13 cellular contexts compared by ENCODE assay signal in the genomic region with DNA sequence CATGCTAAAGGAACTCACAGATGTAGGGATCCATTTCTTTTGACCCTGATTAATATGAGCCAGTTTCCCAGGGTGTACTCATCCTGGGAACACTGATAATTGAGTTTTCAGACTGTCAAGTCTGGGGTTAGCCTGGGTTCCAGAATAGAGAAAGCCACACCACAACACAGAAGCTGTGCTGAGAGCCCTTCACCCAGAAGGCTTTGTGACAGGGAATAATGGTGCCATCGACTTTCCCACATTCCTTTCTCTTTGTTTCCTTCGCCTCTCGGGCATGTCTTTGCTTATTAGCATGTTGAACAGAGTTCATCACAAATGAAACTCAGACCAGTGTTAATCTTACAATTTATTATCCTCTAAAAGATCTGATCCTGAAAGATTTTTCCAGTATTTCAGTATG.
DNase-seq lines count a peak whose midpoint lies in the region; ATAC-seq, FAIRE-seq and TF ChIP-seq lines count a peak whose summit lies in the region.
"Had no signal": no experiment of that assay in that cellular context is flagged by ENCODE, and none has a peak within 500 bp of the region (broad histone marks: within the 10 kb centered on the region; RNA-seq: fewer than 3 reads in every experiment).

No MANE protein-coding gene starts in this region.

- peaks cover 11% of the 10 kb centered on the region for H3K4me1 ChIP-seq in Caco-2
- H3K4me1 ChIP-seq in adrenal gland (replicated peaks in 1 of 2): peaks cover 60 to 98% of the 10 kb centered on the region in 2 donors
- H3K4me1 ChIP-seq in gastroesophageal sphincter: peaks cover 54 to 100% (median 95%) of the 10 kb centered on the region in 3 donors
- H3K4me1 ChIP-seq in sigmoid colon: peaks cover 0 to 100% (median 99%) of the 10 kb centered on the region in 4 donors

- H3K36me3 Mint-ChIP-seq in Caco-2 (ENCODE audit: insufficient read depth, unreplicated experiment): peaks cover 15% of the 10 kb centered on the region

- 64 to 69% (median 67%) methylated on average over 3 of the region's 3 CpGs for WGBS in adrenal gland, 4 donors
- WGBS in gastroesophageal sphincter (ENCODE audit: low coverage in 1 of 2), 2 donors: 6 to 43% methylated on average over 3 of the region's 3 CpGs
- 76 to 86% methylated on average over 3 of the region's 3 CpGs for WGBS in sigmoid colon, 2 donors

- no peak overlapping the region for H3K4me3 ChIP-seq in Caco-2 (ENCODE audit: low read depth, low read length)
- no peak overlapping the region for H3K4me3 ChIP-seq in adrenal gland
- H3K4me3 ChIP-seq in gastroesophageal sphincter: no peak overlapping the region
- H3K4me3 ChIP-seq in sigmoid colon: no peak overlapping the region

- H3K27ac Mint-ChIP-seq in Caco-2 (ENCODE audit: unreplicated experiment): peak overlapping the region; percentile 40

- H3K27ac ChIP-seq in adrenal gland: peak overlapping the region in 4 of 5 donors; percentile 85 to 96 (median 90)
- H3K27ac ChIP-seq in gastroesophageal sphincter: peak overlapping the region; percentile 85 to 98 (median 94)
- peak overlapping the region; percentile 84 to 92 (median 88) for H3K27ac ChIP-seq in sigmoid colon

- no peaks in the 10 kb centered on the region for H3K27me3 Mint-ChIP-seq in Caco-2 (ENCODE audit: insufficient read depth, unreplicated experiment)
- H3K27me3 Mint-ChIP-seq: naive thymus-derived CD4-positive, alpha-beta T cell had no signal

- intact Hi-C loops in Caco-2 (cut with micrococcal nuclease; ENCODE audit: unreplicated experiment): loop anchor here (5.0 kb wide), 1 partner anchor 59 kb away; no protein-coding TSS in a partner anchor
- intact Hi-C loops in adrenal gland (cut with DNase I): no loop called here
- intact Hi-C loops in sigmoid colon (cut with DNase I): loop anchor here (2.0 kb wide), 1 partner anchor 29 kb away; no protein-coding TSS in a partner anchor

- no peak overlapping the region for H3K4me3 Mint-ChIP-seq in Caco-2 (ENCODE audit: unreplicated experiment)

- TF ChIP-seq EP300 in gastroesophageal sphincter (IDR thresholded peaks at IDR 0.05): no peak
- no peak for TF ChIP-seq EP300 in sigmoid colon (IDR thresholded peaks at IDR 0.05)

- FAIRE-seq in D721Med (lab: Jason Lieb, UNC): no peak

- no peaks in the 10 kb centered on the region; the same call in 1 of the 2 replicates for H3K36me3 ChIP-seq in Caco-2 (ENCODE audit: control insufficient read depth, insufficient read depth, low read length)
- H3K36me3 ChIP-seq in adrenal gland (replicated peaks in 1 of 2): peaks cover 0 to 6% of the 10 kb centered on the region in 2 donors
- H3K36me3 ChIP-seq in gastroesophageal sphincter: no peaks in the 10 kb centered on the region
- H3K36me3 ChIP-seq in sigmoid colon: peaks cover 0 to 4% (median 0%) of the 10 kb centered on the region in 4 donors

- no peak for TF ChIP-seq POLR2A in adrenal gland (IDR thresholded peaks at IDR 0.05)
- no peak for TF ChIP-seq POLR2A in gastroesophageal sphincter (IDR thresholded peaks at IDR 0.05)
- TF ChIP-seq POLR2A in sigmoid colon (IDR thresholded peaks at IDR 0.05): no peak
- TF ChIP-seq POLR2A in erythroblast (IDR thresholded peaks at IDR 0.05; ENCODE audit: low read length): no peak

- no TSS peak for BruUV-seq in Caco-2 (replicated peaks; lab: Mats Ljungman, UMichigan)

- CTCF ChIA-PET in Caco-2 (lab: Charles Lee): interaction anchor here (0.6 kb wide), 1 partner anchor 30 kb away, joined by 4 read pairs; no protein-coding TSS in a partner anchor

- H3K27me3 ChIP-seq in Caco-2 (replicated peaks; ENCODE audit: control insufficient read depth, insufficient read depth, low read length) (no peaks in the 10 kb centered on the region), adrenal gland (no peaks in the 10 kb centered on the region), gastroesophageal sphincter (no peaks in the 10 kb centered on the region), sigmoid colon (no peaks in the 10 kb centered on the region)

- ATAC-seq in gastroesophageal sphincter (no peak), omental fat pad (ENCODE audit: low FRiP score) (no peak)
- ATAC-seq: naive thymus-derived CD4-positive, alpha-beta T cell had no signal

- POLR2A ChIA-PET in Caco-2 (lab: Charles Lee): no interaction called here

- H3K9me3 Mint-ChIP-seq in Caco-2 (ENCODE audit: unreplicated experiment): no peaks in the 10 kb centered on the region
- H3K9me3 Mint-ChIP-seq: naive thymus-derived CD4-positive, alpha-beta T cell had no signal

- H3K9me3 ChIP-seq in Caco-2: no peaks in the 10 kb centered on the region
- no peaks in the 10 kb centered on the region for H3K9me3 ChIP-seq in adrenal gland (replicated peaks in 1 of 3)
- no peaks in the 10 kb centered on the region for H3K9me3 ChIP-seq in gastroesophageal sphincter
- H3K9me3 ChIP-seq in sigmoid colon: no peaks in the 10 kb centered on the region

- H3K4me1 Mint-ChIP-seq in Caco-2 (ENCODE audit: low read depth, unreplicated experiment): peaks cover 12% of the 10 kb centered on the region

- TF ChIP-seq CTCF in Caco-2 (IDR thresholded peaks at IDR 0.05; ENCODE audit: insufficient read depth in 1 of 2, low read depth in 1 of 2, low read length in 1 of 2, severe bottlenecking in 1 of 2, unreplicated experiment in 1 of 2) (no peak), adrenal gland (IDR thresholded peaks at IDR 0.05) (no peak), gastroesophageal sphincter (IDR thresholded peaks at IDR 0.05) (no peak), sigmoid colon (IDR thresholded peaks at IDR 0.05) (no peak), D721Med (IDR thresholded peaks at IDR 0.05; ENCODE audit: insufficient read depth, missing control alignments) (no peak), omental fat pad (IDR thresholded peaks at IDR 0.05) (no peak)

- DNase-seq in Caco-2: no peak
- no peak for DNase-seq in adrenal gland
- DNase-seq in sigmoid colon: no peak
- no peak for DNase-seq in D721Med (ENCODE audit: insufficient read length, low spot score)
- no peak for DNase-seq in omental fat pad (ENCODE audit: low spot score)
- no peak for DNase-seq in erythroblast (lab: John Stamatoyannopoulos, UW)
- DNase-seq in NCI-H2227 (lab: John Stamatoyannopoulos, UW; ENCODE audit: unreplicated experiment): no peak
- DNase-seq: DMS79 treated with DMSO at 0.1 percent for 48 hours; KBM-7; naive thymus-derived CD4-positive, alpha-beta T cell; NCI-H187; stimulated activated CD4-positive, alpha-beta T cell treated with anti-CD3 and anti-CD28 coated beads, Interleukin-12 subunit alpha, Interleukin-12 subunit beta, amount 100 ng/mL, for 4 hours had no signal

Comparison
In these comparisons a context has a peak if more than half of its experiments do, and no peak if none do; other contexts are left out.
1. intact Hi-C loops: an anchor here in Caco-2 (5.0 kb wide) and sigmoid colon (2.0 kb wide); none called in adrenal gland.